8 cellular contexts compared by ENCODE assay signal in the genomic region with DNA sequence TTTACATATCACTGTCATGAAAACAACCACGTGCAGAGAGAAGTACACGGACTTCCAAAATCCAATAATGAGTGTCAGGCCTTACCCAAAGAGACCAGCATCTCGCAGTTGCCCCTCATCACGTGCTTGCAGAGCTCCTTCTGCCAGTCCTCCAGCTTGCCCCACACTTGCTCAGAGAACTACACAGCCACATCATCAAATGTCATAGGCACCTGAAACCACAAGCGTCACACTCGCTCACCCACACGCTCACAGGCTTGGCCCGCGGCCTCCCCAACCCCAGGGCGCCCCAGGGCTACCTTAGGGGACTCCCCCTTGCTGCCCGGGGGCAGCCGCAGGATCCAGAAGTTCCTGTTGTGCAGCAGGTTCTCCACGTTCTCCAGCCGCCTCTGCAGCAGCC.
DNase-seq lines count a peak whose midpoint lies in the region; ATAC-seq and TF ChIP-seq lines count a peak whose summit lies in the region.

No MANE protein-coding gene starts in this region.

- no peak overlapping the region for H3K4me3 ChIP-seq in heart right ventricle
- H3K4me3 ChIP-seq in psoas muscle = no peak overlapping the region
- no peak overlapping the region for H3K4me3 ChIP-seq in testis

- H3K27me3 ChIP-seq in heart right ventricle (no peaks in the 10 kb centered on the region), psoas muscle (ENCODE audit: insufficient read depth in 3 of 3, low read length in 2 of 3) (no peaks in the 10 kb centered on the region), testis (no peaks in the 10 kb centered on the region)

- 81 to 91% methylated on average over 13 to 14 of the region's 14 CpGs for WGBS in heart right ventricle, 2 donors
- WGBS in psoas muscle, 3 donors = 79 to 84% (median 83%) methylated on average over 12 of the region's 14 CpGs
- WGBS in testis, 2 donors = 76 to 81% methylated on average over 6 to 14 of the region's 14 CpGs

- no peak for TF ChIP-seq POLR2A in testis (IDR thresholded peaks at IDR 0.05)

- H3K4me1 ChIP-seq in heart right ventricle = peaks cover 5 to 37% (median 21%) of the 10 kb centered on the region in 9 donors
- H3K4me1 ChIP-seq in psoas muscle = peaks cover 24% of the 10 kb centered on the region
- peaks cover 7% of the 10 kb centered on the region for H3K4me1 ChIP-seq in testis

- H3K9me3 ChIP-seq in heart right ventricle (no peaks in the 10 kb centered on the region), psoas muscle (no peaks in the 10 kb centered on the region), testis (no peaks in the 10 kb centered on the region)

- peak; percentile 38 to 52 (median 48) for DNase-seq in activated CD8-positive, alpha-beta memory T cell treated with anti-CD3 and anti-CD28 coated beads for 48 hours (ENCODE audit: low read depth in 2 of 3, low spot score in 2 of 3)
- peak; percentile 30 for DNase-seq in stimulated activated CD8-positive, alpha-beta memory T cell treated with anti-CD3 and anti-CD28 coated beads, Interleukin-12 subunit alpha, Interleukin-12 subunit beta, amount 100 ng/mL, for 4 hours (ENCODE audit: low read depth)
- DNase-seq in T1000 (lab: John Stamatoyannopoulos, UW) (no peak), heart right ventricle (no peak), psoas muscle (no peak), testis (no peak)

- no peak for TF ChIP-seq CTCF in heart right ventricle (IDR thresholded peaks at IDR 0.05)
- TF ChIP-seq CTCF in psoas muscle (IDR thresholded peaks at IDR 0.05) = no peak
- no peak for TF ChIP-seq CTCF in testis (IDR thresholded peaks at IDR 0.05)

- peak; percentile 34 for ATAC-seq in GM19025 (IDR thresholded peaks at IDR 0.05; ENCODE audit: low read depth, unreplicated experiment)
- ATAC-seq in HG02798 (IDR thresholded peaks at IDR 0.05; ENCODE audit: poor library complexity, unreplicated experiment) = peak; percentile 61
- ATAC-seq in heart right ventricle = no peak
- no peak for ATAC-seq in psoas muscle

- H3K27ac ChIP-seq in heart right ventricle = no peak overlapping the region
- no peak overlapping the region for H3K27ac ChIP-seq in psoas muscle
- H3K27ac ChIP-seq in testis = no peak overlapping the region

- intact Hi-C loops in heart right ventricle (cut with DNase I) (loop anchor here in 3 of 10 donors (5.0 to 10.0 kb wide), 3 partner anchors 94 to 356 kb away; partner anchors contain the start of genes ZNF746 (in 1 of the 3) and ZNF783 (in 1 of the 3)), psoas muscle (cut with DNase I) (no loop called here), testis (cut with DNase I; ENCODE audit: low total_unique reads) (no loop called here)

- H3K36me3 ChIP-seq in heart right ventricle (peaks cover 0 to 59% (median 46%) of the 10 kb centered on the region in 9 donors), psoas muscle (ENCODE audit: insufficient read depth in 1 of 2, low read depth in 1 of 2) (peaks cover 0 to 53% of the 10 kb centered on the region in 2 donors), testis (ENCODE audit: low read depth, missing control alignments) (no peaks in the 10 kb centered on the region)

Comparison
In these comparisons a context has a peak if more than half of its experiments do, and no peak if none do; other contexts are left out.
1. ATAC-seq: peak in GM19025 (single experiment) and HG02798 (single experiment); none in heart right ventricle (0 of 8) and psoas muscle (0 of 4).
2. DNase-seq: peak in activated CD8-positive, alpha-beta memory T cell treated with anti-CD3 and anti-CD28 coated beads for 48 hours (3 of 3) and stimulated activated CD8-positive, alpha-beta memory T cell treated with anti-CD3 and anti-CD28 coated beads, Interleukin-12 subunit alpha, Interleukin-12 subunit beta, amount 100 ng/mL, for 4 hours (single experiment); none in T1000 (single experiment), heart right ventricle (0 of 2), psoas muscle (0 of 2) and testis (single experiment).